ENCODE assay signal across 26 cellular contexts in genomic region chr5:13572188-13572587, GRCh38.
DNase-seq lines count a peak whose midpoint lies in the region; ATAC-seq and TF ChIP-seq lines count a peak whose summit lies in the region.
"Had no signal": no experiment of that assay in that cellular context is flagged by ENCODE, and none has a peak within 500 bp of the region (broad histone marks: within the 10 kb centered on the region; RNA-seq: fewer than 3 reads in every experiment).

No MANE protein-coding gene starts in this region.

- 29% methylated on average over 4 of the region's 4 CpGs for WGBS in SK-N-SH (ENCODE audit: low lambda C conversion rate)
- WGBS in IMR-90 (ENCODE audit: extremely low coverage in 2 of 2, insufficient read length in 1 of 2), 2 experiments: no CpG with 5 or more reads among the region's 4 CpGs
- WGBS in mesenchymal stem cell: 84% methylated on average over 4 of the region's 4 CpGs

- TF ChIP-seq EP300 in SK-N-SH (IDR thresholded peaks at IDR 0.05; ENCODE audit: borderline replicate concordance in 1 of 2, low read depth in 1 of 2, low read length in 1 of 2): no peak

- H3K9ac ChIP-seq in SK-N-SH: no peak overlapping the region
- H3K9ac ChIP-seq in IMR-90 (ENCODE audit: low read depth, low read length): no peak overlapping the region
- H3K9ac ChIP-seq in mesenchymal stem cell (ENCODE audit: low read length): no peak overlapping the region
- H3K9ac ChIP-seq: BLaER1 had no signal

- H2BK20ac ChIP-seq in IMR-90 (ENCODE audit: low read depth, low read length): no peak overlapping the region

- peaks cover 5% of the 10 kb centered on the region for H3F3A ChIP-seq in SK-N-SH (replicated peaks; ENCODE audit: insufficient read depth)

- no peak for TF ChIP-seq RAD21 in SK-N-SH (IDR thresholded peaks at IDR 0.05; ENCODE audit: low read length)
- no peak for TF ChIP-seq RAD21 in IMR-90 (IDR thresholded peaks at IDR 0.05; ENCODE audit: low read length)

- no peak overlapping the region for H2AK9ac ChIP-seq in IMR-90 (replicated peaks; ENCODE audit: low read depth, low read length, poor library complexity)

- no peak overlapping the region for H2BK15ac ChIP-seq in IMR-90 (ENCODE audit: low read depth, low read length)
- no peak overlapping the region for H2BK15ac ChIP-seq in mesenchymal stem cell (ENCODE audit: low read depth, poor library complexity, severe bottlenecking)

- H3K23ac ChIP-seq in IMR-90 (ENCODE audit: low read depth, low read length) (no peak overlapping the region), mesenchymal stem cell (ENCODE audit: low read length in 2 of 2) (no peak overlapping the region)

- H3K79me1 ChIP-seq in IMR-90 (ENCODE audit: low read depth in 1 of 2, low read length in 2 of 2): no peaks in the 10 kb centered on the region
- H3K79me1 ChIP-seq in mesenchymal stem cell (replicated peaks; ENCODE audit: low read length, poor library complexity, severe bottlenecking): no peaks in the 10 kb centered on the region

- dilution Hi-C loops in IMR-90 (cut with HindIII; ENCODE audit: low sequenced_read_pairs, unreplicated experiment): no loop called here

- H3K18ac ChIP-seq in IMR-90 (ENCODE audit: low read depth, low read length) (no peak overlapping the region), mesenchymal stem cell (ENCODE audit: low read depth in 1 of 2, low read length in 2 of 2) (no peak overlapping the region)

- H3K4me1 Mint-ChIP-seq in chondrocyte (ENCODE audit: low read depth): no peaks in the 10 kb centered on the region
- H3K4me1 Mint-ChIP-seq: CD4-positive, alpha-beta memory T cell; CD4-positive, CD25-positive, alpha-beta regulatory T cell; CD8-positive, alpha-beta memory T cell had no signal

- H3K14ac ChIP-seq in IMR-90 (replicated peaks; ENCODE audit: low read depth, low read length): no peak overlapping the region
- no peak overlapping the region for H3K14ac ChIP-seq in mesenchymal stem cell (ENCODE audit: low read length in 2 of 2)

- no peak for TF ChIP-seq POLR2A in IMR-90 (IDR thresholded peaks at IDR 0.05; ENCODE audit: low read depth, low read length)

- H3K4me3 Mint-ChIP-seq in chondrocyte (ENCODE audit: unreplicated experiment): no peak overlapping the region
- H3K4me3 Mint-ChIP-seq: CD14-positive monocyte; CD4-positive, alpha-beta memory T cell; CD4-positive, CD25-positive, alpha-beta regulatory T cell; CD8-positive, alpha-beta memory T cell had no signal

- no peak overlapping the region for H2BK5ac ChIP-seq in IMR-90 (ENCODE audit: low read depth, low read length, poor library complexity, severe bottlenecking)
- peak overlapping the region; percentile 31 for H2BK5ac ChIP-seq in mesenchymal stem cell (ENCODE audit: low read depth, low read length, poor library complexity, severe bottlenecking)

- no peak for TF ChIP-seq CTCF in SK-N-SH (IDR thresholded peaks at IDR 0.05)
- TF ChIP-seq CTCF in IMR-90 (conservative IDR thresholded peaks at IDR 0.05; ENCODE audit: low read depth, low read length): no peak
- TF ChIP-seq CTCF in chondrocyte (IDR thresholded peaks at IDR 0.05): no peak

- H3K79me2 ChIP-seq in SK-N-SH (ENCODE audit: insufficient read depth): no peaks in the 10 kb centered on the region

- ATAC-seq in SK-N-SH treated with all-trans-retinoic acid at 6 μM for 48 hours: no peak
- no peak for ATAC-seq in IMR-90 (ENCODE audit: low read depth)
- ATAC-seq: GM12878 had no signal

- H3K9me3 ChIP-seq in SK-N-SH (no peaks in the 10 kb centered on the region), IMR-90 (ENCODE audit: control insufficient read depth, insufficient read depth, low read length) (no peaks in the 10 kb centered on the region), mesenchymal stem cell (ENCODE audit: control insufficient read depth, low read length) (no peaks in the 10 kb centered on the region)
- H3K9me3 ChIP-seq: BE2C, BLaER1 had no signal

- H3K9me1 ChIP-seq in IMR-90 (ENCODE audit: insufficient read depth, low read length): no peaks in the 10 kb centered on the region; the same call in 1 of the 2 replicates

- H4K5ac ChIP-seq in IMR-90 (ENCODE audit: low read depth, low read length): no peak overlapping the region

- H3K56ac ChIP-seq in IMR-90 (ENCODE audit: extremely low read depth, insufficient read depth, low read length): no peak overlapping the region

- DNase-seq in SK-N-SH: no peak
- no peak for DNase-seq in IMR-90
- no peak for DNase-seq in chondrocyte (ENCODE audit: low spot score)
- DNase-seq in mesenchymal stem cell: no peak
- DNase-seq in activated CD4-positive, alpha-beta T cell treated with anti-CD3 and anti-CD28 coated beads for 4 hours: no peak
- DNase-seq in NCI-H510A treated with DMSO at 0.1 percent for 48 hours (lab: John Stamatoyannopoulos, UW): no peak
- no peak for DNase-seq in NCI-H128 (lab: John Stamatoyannopoulos, UW; ENCODE audit: unreplicated experiment)
- DNase-seq: 8988T; ACHN; BE2C; C1 segment of cervical spinal cord; CD4-positive, alpha-beta memory T cell; CD4-positive, CD25-positive, alpha-beta regulatory T cell; CD8-positive, alpha-beta memory T cell; COR-L47; DMS 273 treated with DMSO at 0.1 percent for 48 hours; DMS153; DMS53; DMS79; DND-41; EL; GDM1 had no signal

- in situ Hi-C loops in IMR-90 (cut with MboI; ENCODE audit: low sequenced_read_pairs): no loop called here

- no peaks in the 10 kb centered on the region for H4K20me1 ChIP-seq in SK-N-SH (ENCODE audit: insufficient read depth)
- no peaks in the 10 kb centered on the region for H4K20me1 ChIP-seq in IMR-90 (ENCODE audit: insufficient read depth, low read length)
- H4K20me1 ChIP-seq: BLaER1 had no signal

- peaks cover 0 to 4% of the 10 kb centered on the region in 2 experiments; a peak in 1 of 4 replicates for H3K4me1 ChIP-seq in SK-N-SH (ENCODE audit: control insufficient read depth in 1 of 2, insufficient read depth in 2 of 2, low read depth in 1 of 2, low read length in 1 of 2)
- H3K4me1 ChIP-seq in IMR-90 (ENCODE audit: control insufficient read depth, insufficient read depth, low read length): peaks cover 6% of the 10 kb centered on the region
- H3K4me1 ChIP-seq in mesenchymal stem cell (ENCODE audit: control insufficient read depth, insufficient read depth, low read depth, low read length): no peaks in the 10 kb centered on the region
- H3K4me1 ChIP-seq: BE2C, BLaER1 had no signal

- BruUV-seq in IMR-90 (replicated peaks; lab: Mats Ljungman, UMichigan): no TSS peak

- H2AK5ac ChIP-seq in IMR-90 (ENCODE audit: low read depth, low read length) (no peak overlapping the region), mesenchymal stem cell (ENCODE audit: low read length, severe bottlenecking) (no peak overlapping the region)

- H2BK120ac ChIP-seq in IMR-90 (ENCODE audit: low read depth, low read length) (no peak overlapping the region), mesenchymal stem cell (ENCODE audit: low read depth, low read length) (no peak overlapping the region)

- POLR2A ChIA-PET in SK-N-SH (lab: Yijun Ruan, JAX) (no interaction called here), IMR-90 (lab: Charles Lee; ENCODE audit: unreplicated experiment) (no interaction called here)

- H4K91ac ChIP-seq in IMR-90 (ENCODE audit: insufficient read depth, low read depth, low read length) (no peak overlapping the region), mesenchymal stem cell (ENCODE audit: low read length) (no peak overlapping the region)

- H3K36me3 ChIP-seq in SK-N-SH (replicated peaks in 1 of 2; ENCODE audit: control insufficient read depth in 1 of 2, insufficient read depth in 2 of 2, low read length in 1 of 2) (no peaks in the 10 kb centered on the region), IMR-90 (ENCODE audit: control insufficient read depth, insufficient read depth, low read length) (no peaks in the 10 kb centered on the region), mesenchymal stem cell (ENCODE audit: control insufficient read depth in 1 of 2, insufficient read depth in 2 of 2, low read depth in 1 of 2, low read length in 2 of 2) (no peaks in the 10 kb centered on the region)
- H3K36me3 ChIP-seq: BE2C, BLaER1 had no signal

- H2BK12ac ChIP-seq in mesenchymal stem cell (ENCODE audit: low read length in 2 of 2): no peak overlapping the region

- H3K27me3 Mint-ChIP-seq in chondrocyte (ENCODE audit: low read depth): peaks cover 5% of the 10 kb centered on the region
- H3K27me3 Mint-ChIP-seq: CD4-positive, alpha-beta memory T cell; CD4-positive, CD25-positive, alpha-beta regulatory T cell had no signal

- H3K36me3 Mint-ChIP-seq in chondrocyte (ENCODE audit: low read depth): no peaks in the 10 kb centered on the region
- H3K36me3 Mint-ChIP-seq: CD14-positive monocyte; CD4-positive, alpha-beta memory T cell; CD4-positive, CD25-positive, alpha-beta regulatory T cell; CD8-positive, alpha-beta memory T cell had no signal

- no peak overlapping the region for H3K4ac ChIP-seq in IMR-90 (ENCODE audit: low read depth, low read length)
- H3K4ac ChIP-seq in mesenchymal stem cell (ENCODE audit: low read depth in 1 of 2, low read length in 2 of 2): no peak overlapping the region

- H3K4me2 ChIP-seq in SK-N-SH: no peak overlapping the region
- no peak overlapping the region for H3K4me2 ChIP-seq in IMR-90 (ENCODE audit: low read depth, low read length)
- H3K4me2 ChIP-seq in mesenchymal stem cell (ENCODE audit: low read length, poor library complexity, severe bottlenecking): no peak overlapping the region
- H3K4me2 ChIP-seq: BLaER1 had no signal

- H3K9me2 ChIP-seq in SK-N-SH: no peaks in the 10 kb centered on the region

- no peak overlapping the region for H3K27ac ChIP-seq in SK-N-SH (ENCODE audit: low read depth in 2 of 2, low read length in 1 of 2)
- H3K27ac ChIP-seq in IMR-90 (ENCODE audit: insufficient read depth, low read length): no peak overlapping the region
- H3K27ac ChIP-seq in mesenchymal stem cell (ENCODE audit: low read length, poor library complexity, severe bottlenecking): no peak overlapping the region
- H3K27ac ChIP-seq: BLaER1 had no signal

- H3K27me3 ChIP-seq in SK-N-SH (ENCODE audit: insufficient read depth) (no peaks in the 10 kb centered on the region), IMR-90 (ENCODE audit: control insufficient read depth, insufficient read depth, low read length) (no peaks in the 10 kb centered on the region), mesenchymal stem cell (ENCODE audit: control insufficient read depth in 1 of 2, insufficient read depth in 1 of 2, low read length in 2 of 2) (no peaks in the 10 kb centered on the region)
- H3K27me3 ChIP-seq: BE2C, BLaER1 had no signal

- H3K4me3 ChIP-seq in SK-N-SH (ENCODE audit: low read depth in 2 of 2, low read length in 1 of 2) (no peak overlapping the region), IMR-90 (ENCODE audit: insufficient read depth, low read depth, low read length) (no peak overlapping the region), mesenchymal stem cell (ENCODE audit: insufficient read depth in 1 of 2, low read depth in 1 of 2, low read length in 2 of 2) (no peak overlapping the region)
- H3K4me3 ChIP-seq: BLaER1, GM12878 had no signal

- H2AFZ ChIP-seq in SK-N-SH (ENCODE audit: low read depth) (no peak overlapping the region), IMR-90 (replicated peaks; ENCODE audit: low read length, poor library complexity) (peak overlapping the region; percentile 6), mesenchymal stem cell (ENCODE audit: low read depth, low read length) (no peak overlapping the region)

- intact Hi-C loops in IMR-90 (cut with micrococcal nuclease): no loop called here

- CTCF ChIA-PET in SK-N-SH (lab: Yijun Ruan, JAX): no interaction called here
- CTCF ChIA-PET in IMR-90 (lab: Yijun Ruan, JAX): no interaction called here

- H3K27ac Mint-ChIP-seq in chondrocyte (ENCODE audit: unreplicated experiment): peak overlapping the region; percentile 45
- H3K27ac Mint-ChIP-seq: CD14-positive monocyte; CD4-positive, alpha-beta memory T cell; CD4-positive, CD25-positive, alpha-beta regulatory T cell; CD8-positive, alpha-beta memory T cell had no signal

- H4K8ac ChIP-seq in IMR-90 (ENCODE audit: low read depth in 2 of 2, low read length in 2 of 2): no peak overlapping the region
- H4K8ac ChIP-seq in mesenchymal stem cell (ENCODE audit: low read length): no peak overlapping the region

- no peaks in the 10 kb centered on the region for H3K9me3 Mint-ChIP-seq in chondrocyte (ENCODE audit: low read depth)
